ENCODE assay signal across 8 cellular contexts in genomic region chr19:40716031-40716654, GRCh38. TPM values are rescaled to one million over a fixed set of nuclear protein-coding genes. Genes with fewer than 3 reads are reported as not detected.
DNase-seq lines count a peak whose midpoint lies in the region; ATAC-seq and TF ChIP-seq lines count a peak whose summit lies in the region.

No MANE protein-coding gene starts in this region.

- POLR2A ChIA-PET in WTC11 (lab: Charles Lee), result interaction anchor here (0.6 to 2.2 kb wide), 12 partner anchors 11 to 250 kb away, joined by 3 to 18 read pairs (median 4); partner anchors contain the start of genes ACTMAP, BLVRB, EGLN2 and NUMBL

- H3K4me3 Mint-ChIP-seq in WTC11 (peak overlapping the region; percentile 98), mesothelial cell of epicardium (peak overlapping the region; percentile 86)

- H3K27ac ChIP-seq in 22Rv1 (peak overlapping the region; percentile 98), HL-60 (replicated peaks) (peak overlapping the region; percentile 80), colonic mucosa (peak overlapping the region; percentile 78)

- H3K36me3 Mint-ChIP-seq in WTC11 (peaks cover 19% of the 10 kb centered on the region), mesothelial cell of epicardium (peaks cover 13% of the 10 kb centered on the region)

- H3K4me1 Mint-ChIP-seq in WTC11 (peaks cover 33% of the 10 kb centered on the region), mesothelial cell of epicardium (peaks cover 46% of the 10 kb centered on the region)

- H3K4me1 ChIP-seq in colonic mucosa, result peaks cover 12% of the 10 kb centered on the region

- H3K27me3 ChIP-seq in HL-60 (ENCODE audit: insufficient read depth, poor library complexity, severe bottlenecking) (no peaks in the 10 kb centered on the region), colonic mucosa (no peaks in the 10 kb centered on the region)

- no peaks in the 10 kb centered on the region for H3K27me3 Mint-ChIP-seq in WTC11 (ENCODE audit: low read depth)
- no peaks in the 10 kb centered on the region for H3K27me3 Mint-ChIP-seq in mesothelial cell of epicardium (ENCODE audit: low read depth)

- no peaks in the 10 kb centered on the region for H3K36me3 ChIP-seq in colonic mucosa

- ATAC-seq in WTC11 (no peak), HG03565 (IDR thresholded peaks at IDR 0.05; ENCODE audit: unreplicated experiment) (no peak)

- peak overlapping the region; percentile 71 to 91 for H3K9ac ChIP-seq in colonic mucosa (ENCODE audit: low read depth in 2 of 2, low read length in 2 of 2)

- CTCF ChIA-PET in WTC11 (lab: Charles Lee), result interaction anchor here (0.6 to 2.2 kb wide), 14 partner anchors 14 to 732 kb away, joined by 3 to 16 read pairs (median 6); partner anchors contain the start of genes ACTMAP, EGLN2, NUMBL and RAB4B

- H3K9me3 Mint-ChIP-seq in WTC11 (no peaks in the 10 kb centered on the region), mesothelial cell of epicardium (no peaks in the 10 kb centered on the region)

- H3K27ac Mint-ChIP-seq in WTC11, result peak overlapping the region; percentile 99
- H3K27ac Mint-ChIP-seq in mesothelial cell of epicardium, result peak overlapping the region; percentile 99

- no peak for TF ChIP-seq CTCF in 22Rv1 (IDR thresholded peaks at IDR 0.05)
- TF ChIP-seq CTCF in HL-60 (IDR thresholded peaks at IDR 0.05; ENCODE audit: insufficient read depth, low read length), result no peak
- TF ChIP-seq CTCF in WTC11 (IDR thresholded peaks at IDR 0.05), result no peak
- TF ChIP-seq CTCF in colonic mucosa (IDR thresholded peaks at IDR 0.05), result no peak
- no peak for TF ChIP-seq CTCF in mesothelial cell of epicardium (IDR thresholded peaks at IDR 0.05; ENCODE audit: unreplicated experiment)

- intact Hi-C loops in colonic mucosa (cut with DNase I), result no loop called here

- H3K9me3 ChIP-seq in colonic mucosa, result no peaks in the 10 kb centered on the region

- no peak for DNase-seq in HL-60 (ENCODE audit: low read depth in 1 of 2, low spot score in 1 of 2)
- no peak for DNase-seq in WTC11 (ENCODE audit: low spot score)
- no peak for DNase-seq in colonic mucosa
- DNase-seq in mesothelial cell of epicardium (ENCODE audit: low spot score in 2 of 2, unreplicated experiment in 2 of 2), result peak; percentile 53 to 76
- peak; percentile 61 for DNase-seq in stimulated activated CD8-positive, alpha-beta memory T cell treated with anti-CD3 and anti-CD28 coated beads, Interleukin-4, amount 100 ng/mL, for 24 hours (ENCODE audit: low read depth)
- no peak for DNase-seq in SHP77 (lab: John Stamatoyannopoulos, UW)

- H3K4me3 ChIP-seq in HL-60 (replicated peaks; ENCODE audit: insufficient read depth, low read length), result peak overlapping the region; percentile 74
- peak overlapping the region; percentile 59 for H3K4me3 ChIP-seq in colonic mucosa

TF ChIP-seq in WTC11, 78 proteins besides CTCF, POLR2A, EP300 and RAD21:
- TF ChIP-seq CREM (CRISPR knock-in tag; IDR thresholded peaks at IDR 0.05) (no peak), NR2C2 (CRISPR knock-in tag; IDR thresholded peaks at IDR 0.05) (no peak), GTF2I (CRISPR knock-in tag; conservative IDR thresholded peaks at IDR 0.05) (no peak), ATF2 (CRISPR knock-in tag; IDR thresholded peaks at IDR 0.05; ENCODE audit: borderline replicate concordance, low read depth) (no peak), ZBTB21 (CRISPR knock-in tag; IDR thresholded peaks at IDR 0.05; ENCODE audit: borderline replicate concordance) (no peak), ZNF532 (CRISPR knock-in tag; IDR thresholded peaks at IDR 0.05; ENCODE audit: borderline replicate concordance) (no peak), ZNF416 (CRISPR knock-in tag; IDR thresholded peaks at IDR 0.05) (no peak), E2F4 (CRISPR knock-in tag; IDR thresholded peaks at IDR 0.05; ENCODE audit: borderline replicate concordance, low read depth) (no peak), FOXK1 (CRISPR knock-in tag; IDR thresholded peaks at IDR 0.05) (no peak), JUN (CRISPR knock-in tag; IDR thresholded peaks at IDR 0.05) (no peak), ETV6 (CRISPR knock-in tag; IDR thresholded peaks at IDR 0.05) (no peak), ZNF281 (CRISPR knock-in tag; IDR thresholded peaks at IDR 0.05) (no peak), TEAD1 (CRISPR knock-in tag; IDR thresholded peaks at IDR 0.05) (no peak)

RNA-seq across cellular contexts. Expression of gene COQ8B, which starts 0.5 kb away (rescaled TPM):
- total RNA-seq in WTC11 (2021) (55.6 to 62.9 TPM (median 59.9 TPM) in 3 replicates), colonic mucosa (10 to 100 TPM; 26.5 to 48.5 TPM), mesothelial cell of epicardium (45.9 to 58.3 TPM (median 54.8 TPM) in 3 replicates)

RNA-seq across cellular contexts. Expression of gene ITPKC, which starts 0.8 kb away (rescaled TPM):
- 10.4 to 13.8 TPM (median 10.6 TPM) in 3 replicates for total RNA-seq in WTC11 (2021)
- total RNA-seq in colonic mucosa, result 10 to 100 TPM; 15.8 to 22.0 TPM
- total RNA-seq in mesothelial cell of epicardium, result 26.2 to 28.3 TPM (median 27.0 TPM) in 3 replicates

RNA-seq across cellular contexts. Expression of gene NUMBL, which starts 25.7 kb away (rescaled TPM):
- total RNA-seq in WTC11 (2021) (30.3 to 38.6 TPM (median 34.9 TPM) in 3 replicates), colonic mucosa (10 to 100 TPM; 12.8 to 22.0 TPM), mesothelial cell of epicardium (35.0 to 42.5 TPM (median 39.2 TPM) in 3 replicates)

RNA-seq across cellular contexts. Expression of gene ACTMAP, which starts 34.1 kb away (rescaled TPM):
- total RNA-seq in WTC11 (2021) (29.6 to 42.4 TPM (median 40.2 TPM) in 3 replicates), colonic mucosa (10 to 100 TPM; 11.1 to 18.7 TPM), mesothelial cell of epicardium (14.2 to 18.4 TPM (median 15.0 TPM) in 3 replicates)

RNA-seq across cellular contexts. Expression of gene SNRPA, which starts 34.9 kb away (rescaled TPM):
- total RNA-seq in WTC11 (2021) (215 to 227 TPM (median 218 TPM) in 3 replicates), colonic mucosa (100 to 1,000 TPM in 1 of 2 donors, 10 to 100 TPM in 1; 56.0 to 126 TPM), mesothelial cell of epicardium (109 to 121 TPM (median 111 TPM) in 3 replicates)

Comparison
In these comparisons a context has a peak if more than half of its experiments do, and no peak if none do; other contexts are left out.
1. DNase-seq: peak in mesothelial cell of epicardium (2 of 2) and stimulated activated CD8-positive, alpha-beta memory T cell treated with anti-CD3 and anti-CD28 coated beads, Interleukin-4, amount 100 ng/mL, for 24 hours (single experiment); none in HL-60 (0 of 2), WTC11 (single experiment), colonic mucosa (single experiment) and SHP77 (0 of 2).
2. Peak in every context shown above with its lines, with median percentiles within 50 percentile points of each other: H3K27ac ChIP-seq.